ENCODE assay signal across 8 cellular contexts in genomic region chr21:44940116-44940631, GRCh38. TPM values are rescaled to one million over a fixed set of nuclear protein-coding genes. Genes with fewer than 3 reads are reported as not detected.
DNase-seq lines count a peak whose midpoint lies in the region; ATAC-seq and TF ChIP-seq lines count a peak whose summit lies in the region.

No MANE protein-coding gene starts in this region.

- no peaks in the 10 kb centered on the region for H3K9me3 Mint-ChIP-seq in memory B cell

- H3K9ac ChIP-seq in Karpas-422 (ENCODE audit: low read length), result peak overlapping the region; percentile 95

- H3K27me3 Mint-ChIP-seq in memory B cell, result no peaks in the 10 kb centered on the region

- peak; percentile 12 for ATAC-seq in GM21423 (IDR thresholded peaks at IDR 0.05; ENCODE audit: unreplicated experiment)
- peak; percentile 38 for ATAC-seq in memory B cell (ENCODE audit: low read depth)
- no peak for ATAC-seq in GM18519 (IDR thresholded peaks at IDR 0.05; ENCODE audit: low FRiP score, unreplicated experiment)

- H3K27ac ChIP-seq in Karpas-422 (ENCODE audit: low read length) (peak overlapping the region; percentile 1; the same call in 1 of the 2 replicates), uterus (peak overlapping the region; percentile 11 to 45)

- 0 out of 2 replicates have a peak overlapping the region, but pooled peaks have one; percentile 53 for H2AFZ ChIP-seq in Karpas-422 (ENCODE audit: low read length)

- peak overlapping the region; percentile 89 for H3K4me3 Mint-ChIP-seq in memory B cell

- peaks cover 33% of the 10 kb centered on the region for H3K4me1 Mint-ChIP-seq in memory B cell

- H3K4me1 ChIP-seq in Karpas-422 (ENCODE audit: low read length) (peaks cover 37% of the 10 kb centered on the region), uterus (no peaks in the 10 kb centered on the region)

- peaks cover 58% of the 10 kb centered on the region for H3K79me2 ChIP-seq in Karpas-422 (ENCODE audit: low read length)

- peak overlapping the region; percentile 99 for H3K4me3 ChIP-seq in Karpas-422 (ENCODE audit: low read length)
- H3K4me3 ChIP-seq in cardiac fibroblast (replicated peaks in 1 of 2; ENCODE audit: low read depth in 2 of 2, low read length in 2 of 2), result peak overlapping the region; percentile 98 to 99
- H3K4me3 ChIP-seq in uterus, result peak overlapping the region; percentile 61 to 72

- TF ChIP-seq CTCF in cardiac fibroblast (IDR thresholded peaks at IDR 0.05; ENCODE audit: low read depth, low read length), result no peak
- TF ChIP-seq CTCF in uterus (IDR thresholded peaks at IDR 0.05), result no peak

- intact Hi-C loops in uterus (cut with DNase I; ENCODE audit: low total_unique reads), result no loop called here

- H3K9me3 ChIP-seq in Karpas-422 (ENCODE audit: low read length) (no peaks in the 10 kb centered on the region), uterus (no peaks in the 10 kb centered on the region)

- DNase-seq in CD1c-positive myeloid dendritic cell (ENCODE audit: extremely low spot score) (peak; percentile 37), Karpas-422 (peak; percentile 72), cardiac fibroblast (ENCODE audit: low read depth in 2 of 2) (no peak), memory B cell (ENCODE audit: low spot score in 2 of 2) (no peak), uterus (no peak), D341Med (ENCODE audit: low spot score) (no peak)

- peaks cover 7% of the 10 kb centered on the region for H3K36me3 Mint-ChIP-seq in memory B cell

- no peaks in the 10 kb centered on the region for H3K9me2 ChIP-seq in Karpas-422 (replicated peaks; ENCODE audit: insufficient read depth, low read length)

- peak overlapping the region; percentile 86 for H3K27ac Mint-ChIP-seq in memory B cell

- no peak for TF ChIP-seq POLR2A in uterus (IDR thresholded peaks at IDR 0.05)

- H3K27me3 ChIP-seq in Karpas-422 (ENCODE audit: low read length), result no peaks in the 10 kb centered on the region
- no peaks in the 10 kb centered on the region for H3K27me3 ChIP-seq in uterus

- H4K20me1 ChIP-seq in Karpas-422 (ENCODE audit: insufficient read depth, low read depth, low read length), result peaks cover 26% of the 10 kb centered on the region

- peaks cover 15% of the 10 kb centered on the region; the same call in 1 of the 2 replicates for H3K36me3 ChIP-seq in Karpas-422 (ENCODE audit: insufficient read depth, low read length)
- no peaks in the 10 kb centered on the region for H3K36me3 ChIP-seq in uterus

- H3K4me2 ChIP-seq in Karpas-422 (ENCODE audit: low read depth, low read length, poor library complexity, severe bottlenecking), result peak overlapping the region; percentile 95

RNA-seq across cellular contexts. Expression of gene SLX9, which starts 0.3 kb away (rescaled TPM):
- total RNA-seq in Karpas-422 (2014; rRNA removed; shearing (Covaris generic); ENCODE audit: low replicate concordance), result 12.2 and 48.7 TPM in 2 replicates
- total RNA-seq in uterus, result 10 to 100 TPM in 2 of 4 donors, 1 to 10 TPM in 1, not detected in 1; 8.6 to 24.3 (median 10.5) TPM

RNA-seq across cellular contexts. Expression of gene ITGB2, which starts 19.5 kb away (rescaled TPM):
- total RNA-seq in Karpas-422 (2014; rRNA removed; shearing (Covaris generic); ENCODE audit: low replicate concordance), result 252 and 484 TPM in 2 replicates
- 10 to 100 TPM; 20.2 to 46.8 (median 21.0) TPM for total RNA-seq in uterus

Comparison
In these comparisons a context has a peak if more than half of its experiments do, and no peak if none do; other contexts are left out.
1. DNase-seq: peak in CD1c-positive myeloid dendritic cell (single experiment) and Karpas-422 (single experiment); none in cardiac fibroblast (0 of 2), memory B cell (0 of 2), uterus (0 of 2) and D341Med (single experiment).
2. Peak in every context shown above with its lines, with median percentiles within 50 percentile points of each other: H3K4me3 ChIP-seq.